Comparison of ENCODE assay signal across 10 cellular contexts in genomic region chr14:74609721-74610120, GRCh38. TPM values are rescaled to one million over a fixed set of nuclear protein-coding genes. Genes with fewer than 3 reads are reported as not detected.
DNase-seq lines count a peak whose midpoint lies in the region; ATAC-seq and TF ChIP-seq lines count a peak whose summit lies in the region.
"Had no signal": no experiment of that assay in that cellular context is flagged by ENCODE, and none has a peak within 500 bp of the region (broad histone marks: within the 10 kb centered on the region; RNA-seq: fewer than 3 reads in every experiment).

No MANE protein-coding gene starts in this region.

- H3K36me3 ChIP-seq in CD4-positive, CD25-positive, alpha-beta regulatory T cell (ENCODE audit: control insufficient read depth, insufficient read depth, low read length) = no peaks in the 10 kb centered on the region
- H3K36me3 ChIP-seq in mammary epithelial cell (ENCODE audit: insufficient read depth, low read length) (no peaks in the 10 kb centered on the region), BE2C (no peaks in the 10 kb centered on the region)
- H3K36me3 ChIP-seq: WERI-Rb-1 had no signal

- no TSS peak for BruUV-seq in mammary epithelial cell (replicated peaks; lab: Mats Ljungman, UMichigan)

- H3K4me2 ChIP-seq in mammary epithelial cell (ENCODE audit: insufficient read depth, low read depth, low read length) = peak overlapping the region; percentile 89

- no peak overlapping the region for H3K27ac ChIP-seq in CD4-positive, CD25-positive, alpha-beta regulatory T cell (ENCODE audit: insufficient read depth, low read length, poor library complexity, severe bottlenecking)
- H3K27ac ChIP-seq in mammary epithelial cell (ENCODE audit: insufficient read depth, low read depth, low read length) = no peak overlapping the region
- H3K27ac ChIP-seq: WERI-Rb-1 had no signal

- peaks cover 14% of the 10 kb centered on the region for H3K27me3 Mint-ChIP-seq in CD4-positive, CD25-positive, alpha-beta regulatory T cell
- H3K27me3 Mint-ChIP-seq in natural killer cell treated with Interleukin-12 subunit alpha and Interleukin-12 subunit beta and Interleukin-15 and Interleukin-18, amount 100 ng/mL, for 72 hours = peaks cover 17 to 29% of the 10 kb centered on the region in 2 donors

- no peaks in the 10 kb centered on the region for H3K9me3 ChIP-seq in CD4-positive, CD25-positive, alpha-beta regulatory T cell (ENCODE audit: control insufficient read depth in 2 of 2, low read length in 2 of 2)
- H3K9me3 ChIP-seq in mammary epithelial cell (replicated peaks; ENCODE audit: insufficient read depth, low read length) (no peaks in the 10 kb centered on the region), BE2C (no peaks in the 10 kb centered on the region)

- CTCF ChIA-PET in mammary epithelial cell (lab: Charles Lee; ENCODE audit: low non-redundant PET) = interaction anchor here (0.6 to 1.9 kb wide), 5 partner anchors 19 to 269 kb away, joined by 7 to 17 read pairs (median 13); no protein-coding TSS in a partner anchor

- H3K9ac ChIP-seq in mammary epithelial cell (ENCODE audit: insufficient read depth, low read length) = no peak overlapping the region

- WGBS in mammary epithelial cell (ENCODE audit: low coverage, missing lambda C conversion rate) = 19% methylated on average over 4 of the region's 4 CpGs

- H2AFZ ChIP-seq in mammary epithelial cell (ENCODE audit: low read depth, low read length) = no peak overlapping the region

- in situ Hi-C loops in mammary epithelial cell (cut with MboI; ENCODE audit: low sequenced_read_pairs in 2 of 2) = loop anchor here in 1 of 2 donors (25.0 kb wide), 1 partner anchor 178 kb away; no protein-coding TSS in a partner anchor

- no peaks in the 10 kb centered on the region for H3K9me3 Mint-ChIP-seq in CD4-positive, CD25-positive, alpha-beta regulatory T cell
- H3K9me3 Mint-ChIP-seq in natural killer cell treated with Interleukin-12 subunit alpha and Interleukin-12 subunit beta and Interleukin-15 and Interleukin-18, amount 100 ng/mL, for 72 hours = no peaks in the 10 kb centered on the region
- H3K9me3 Mint-ChIP-seq: activated naive CD8-positive, alpha-beta T cell treated with anti-CD3 and anti-CD28 coated beads, Interleukin-2, amount 10 ng/mL, durations not matched to agents 7 days and 5 days had no signal

- no peak overlapping the region for H3K4me3 ChIP-seq in CD4-positive, CD25-positive, alpha-beta regulatory T cell (ENCODE audit: low read depth, low read length)
- H3K4me3 ChIP-seq in mammary epithelial cell (replicated peaks in 1 of 3; ENCODE audit: insufficient read depth in 1 of 3, low read depth in 2 of 3, low read length in 3 of 3) = peak overlapping the region in 2 of 3 experiments; percentile 2 to 64
- H3K4me3 ChIP-seq in BE2C (ENCODE audit: low read depth, low read length) = no peak overlapping the region

- ATAC-seq in CD4-positive, CD25-positive, alpha-beta regulatory T cell (ENCODE audit: low read depth in 2 of 2) = no peak
- ATAC-seq in natural killer cell treated with Interleukin-12 subunit alpha and Interleukin-12 subunit beta and Interleukin-15 and Interleukin-18, amount 100 ng/mL, for 72 hours = no peak
- no peak for ATAC-seq in left lobe of liver

- H3K4me3 Mint-ChIP-seq in CD4-positive, CD25-positive, alpha-beta regulatory T cell = peak overlapping the region; percentile 64 to 86 (median 78)
- H3K4me3 Mint-ChIP-seq in natural killer cell treated with Interleukin-12 subunit alpha and Interleukin-12 subunit beta and Interleukin-15 and Interleukin-18, amount 100 ng/mL, for 72 hours = peak overlapping the region; percentile 2
- H3K4me3 Mint-ChIP-seq: activated naive CD8-positive, alpha-beta T cell treated with anti-CD3 and anti-CD28 coated beads, Interleukin-2, amount 10 ng/mL, durations not matched to agents 7 days and 5 days had no signal

- intact Hi-C loops in mammary epithelial cell (cut with micrococcal nuclease) = loop anchor here (1.0 to 5.0 kb wide), 10 partner anchors 37 to 296 kb away; partner anchors contain the start of genes AREL1, FCF1 and YLPM1

- peaks cover 5 to 33% (median 18%) of the 10 kb centered on the region in 4 donors for H3K4me1 Mint-ChIP-seq in CD4-positive, CD25-positive, alpha-beta regulatory T cell
- H3K4me1 Mint-ChIP-seq in natural killer cell treated with Interleukin-12 subunit alpha and Interleukin-12 subunit beta and Interleukin-15 and Interleukin-18, amount 100 ng/mL, for 72 hours (ENCODE audit: low read depth in 2 of 2) = peaks cover 23 to 24% of the 10 kb centered on the region in 2 donors

- no peak for TF ChIP-seq CTCF in mammary epithelial cell (conservative IDR thresholded peaks at IDR 0.05 in 1 of 2, IDR thresholded peaks at IDR 0.05 in 1 of 2; ENCODE audit: extremely low read depth in 1 of 2, insufficient read depth in 1 of 2, low read depth in 1 of 2, low read length in 2 of 2)
- no peak for TF ChIP-seq CTCF in BE2C (IDR thresholded peaks at IDR 0.05; ENCODE audit: low read depth, low read length)

- no peaks in the 10 kb centered on the region for H3K36me3 Mint-ChIP-seq in CD4-positive, CD25-positive, alpha-beta regulatory T cell
- H3K36me3 Mint-ChIP-seq in natural killer cell treated with Interleukin-12 subunit alpha and Interleukin-12 subunit beta and Interleukin-15 and Interleukin-18, amount 100 ng/mL, for 72 hours = no peaks in the 10 kb centered on the region
- H3K36me3 Mint-ChIP-seq: activated naive CD8-positive, alpha-beta T cell treated with anti-CD3 and anti-CD28 coated beads, Interleukin-2, amount 10 ng/mL, durations not matched to agents 7 days and 5 days had no signal

- dilution Hi-C loops in mammary epithelial cell (cut with HindIII; ENCODE audit: low sequenced_read_pairs) = no loop called here

- peaks cover 81% of the 10 kb centered on the region for H3K79me2 ChIP-seq in mammary epithelial cell (ENCODE audit: insufficient read depth, low read length)

- peaks cover 27% of the 10 kb centered on the region for H3K4me1 ChIP-seq in CD4-positive, CD25-positive, alpha-beta regulatory T cell (ENCODE audit: control insufficient read depth, insufficient read depth, low read length, poor library complexity, severe bottlenecking)
- peaks cover 48% of the 10 kb centered on the region for H3K4me1 ChIP-seq in mammary epithelial cell (ENCODE audit: insufficient read depth, low read length)
- peaks cover 4% of the 10 kb centered on the region for H3K4me1 ChIP-seq in BE2C

- H4K20me1 ChIP-seq in mammary epithelial cell (ENCODE audit: insufficient read depth, low read length) = no peaks in the 10 kb centered on the region

- DNase-seq in CD4-positive, CD25-positive, alpha-beta regulatory T cell = no peak
- DNase-seq in HT1080 (ENCODE audit: low read depth) (peak; percentile 15), mammary epithelial cell (peak; percentile 34), BE2C (no peak), NCI-H2081 (lab: John Stamatoyannopoulos, UW) (no peak), left lobe of liver (ENCODE audit: low spot score) (no peak)
- no peak for DNase-seq in natural killer cell treated with Interleukin-12 subunit alpha and Interleukin-12 subunit beta and Interleukin-15 and Interleukin-18, amount 100 ng/mL, for 72 hours (ENCODE audit: low spot score)
- DNase-seq in activated CD4-positive, CD25-positive, alpha-beta regulatory T cell treated with anti-CD3 and anti-CD28 coated beads, Interleukin-2, amount 50 U/mL, for 72 hours = no peak
- DNase-seq: WERI-Rb-1 had no signal

- peak overlapping the region in 1 of 3 donors; percentile 88 for H3K27ac Mint-ChIP-seq in CD4-positive, CD25-positive, alpha-beta regulatory T cell
- no peak overlapping the region for H3K27ac Mint-ChIP-seq in natural killer cell treated with Interleukin-12 subunit alpha and Interleukin-12 subunit beta and Interleukin-15 and Interleukin-18, amount 100 ng/mL, for 72 hours
- H3K27ac Mint-ChIP-seq: activated naive CD8-positive, alpha-beta T cell treated with anti-CD3 and anti-CD28 coated beads, Interleukin-2, amount 10 ng/mL, durations not matched to agents 7 days and 5 days had no signal

- no peaks in the 10 kb centered on the region for H3K27me3 ChIP-seq in CD4-positive, CD25-positive, alpha-beta regulatory T cell (ENCODE audit: control insufficient read depth, insufficient read depth, low read length)
- H3K27me3 ChIP-seq in mammary epithelial cell (ENCODE audit: insufficient read depth, low read length) (no peaks in the 10 kb centered on the region), BE2C (peaks cover 27% of the 10 kb centered on the region)

RNA-seq across cellular contexts. Expression of gene LTBP2, which starts 2.3 kb away (rescaled TPM):
- total RNA-seq in CD4-positive, CD25-positive, alpha-beta regulatory T cell = 0.54 TPM
- polyA plus RNA-seq in CD4-positive, CD25-positive, alpha-beta regulatory T cell = under 1 TPM; 0.02 to 0.25 (median 0.14) TPM
- total RNA-seq in HT1080 (2014; rRNA removed; shearing (Covaris generic)) = 32.5 and 34.9 TPM in 2 replicates
- 20.4 and 23.1 TPM in 2 replicates for polyA plus RNA-seq in HT1080 (2015; cell fraction: cytosol; rRNA removed)
- polyA plus RNA-seq in HT1080 (2015; cell fraction: nucleus; rRNA removed) = 62.2 and 66.5 TPM in 2 replicates
- 100 to 1,000 TPM; 104 to 322 TPM for total RNA-seq in mammary epithelial cell
- polyA plus RNA-seq in mammary epithelial cell = 56.3 TPM
- 131 TPM for polyA minus RNA-seq in mammary epithelial cell
- total RNA-seq in natural killer cell treated with Interleukin-12 subunit alpha and Interleukin-12 subunit beta and Interleukin-15 and Interleukin-18, amount 100 ng/mL, for 72 hours = under 1 TPM; 0.55 to 0.73 TPM
- 1.2 TPM for polyA plus RNA-seq in BE2C (2012; ENCODE audit: insufficient read depth, insufficient read length, low read depth)
- 1.1 TPM for total RNA-seq in left lobe of liver

Comparison
In these comparisons a context has a peak if more than half of its experiments do, and no peak if none do; other contexts are left out.
1. DNase-seq: peak in HT1080 (single experiment) and mammary epithelial cell (single experiment); none in CD4-positive, CD25-positive, alpha-beta regulatory T cell (0 of 3), natural killer cell treated with Interleukin-12 subunit alpha and Interleukin-12 subunit beta and Interleukin-15 and Interleukin-18, amount 100 ng/mL, for 72 hours (single experiment), BE2C (single experiment), NCI-H2081 (0 of 2), left lobe of liver (single experiment) and activated CD4-positive, CD25-positive, alpha-beta regulatory T cell treated with anti-CD3 and anti-CD28 coated beads, Interleukin-2, amount 50 U/mL, for 72 hours (single experiment).
2. H3K4me3 ChIP-seq: peak in mammary epithelial cell (2 of 3); none in CD4-positive, CD25-positive, alpha-beta regulatory T cell (single experiment) and BE2C (single experiment).
3. RNA of gene LTBP2, which starts 2.3 kb away (total RNA-seq): 104 to 322 TPM in mammary epithelial cell and 32.5 to 34.9 TPM in HT1080; 1.1 TPM in left lobe of liver (single experiment), 0.55 to 0.73 TPM in natural killer cell treated with Interleukin-12 subunit alpha and Interleukin-12 subunit beta and Interleukin-15 and Interleukin-18, amount 100 ng/mL, for 72 hours and 0.54 TPM in CD4-positive, CD25-positive, alpha-beta regulatory T cell (single experiment); every median in the first group is over 10 times any median in the second.